19 cellular contexts compared by ENCODE assay signal in the genomic region with DNA sequence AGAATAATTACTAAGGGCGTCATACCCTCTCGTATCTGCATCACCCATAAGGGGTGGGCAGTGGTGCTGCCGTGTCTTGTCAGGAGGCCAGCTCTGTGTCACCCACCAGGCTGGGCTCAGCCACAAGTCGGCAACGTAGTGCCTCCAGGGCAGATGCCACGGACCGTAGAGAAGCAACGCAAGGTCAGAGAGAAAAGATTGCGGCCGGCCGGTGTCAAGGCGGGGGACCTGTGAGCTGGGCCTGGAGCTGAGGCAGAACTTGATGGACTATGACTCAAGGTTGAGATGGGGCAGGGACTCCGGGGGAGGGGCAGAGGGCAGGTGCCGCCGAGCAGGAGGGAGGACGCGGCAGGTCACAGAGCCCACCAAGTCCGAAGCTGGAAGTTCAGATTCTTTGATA. TPM values are rescaled to one million over a fixed set of nuclear protein-coding genes. Genes with fewer than 3 reads are reported as not detected.
DNase-seq lines count a peak whose midpoint lies in the region; ATAC-seq, FAIRE-seq and TF ChIP-seq lines count a peak whose summit lies in the region.
"Had no signal": no experiment of that assay in that cellular context is flagged by ENCODE, and none has a peak within 500 bp of the region (broad histone marks: within the 10 kb centered on the region; RNA-seq: fewer than 3 reads in every experiment).

No MANE protein-coding gene starts in this region.

- peaks cover 34 to 92% (median 74%) of the 10 kb centered on the region in 4 donors for H3K4me1 Mint-ChIP-seq in naive thymus-derived CD8-positive, alpha-beta T cell
- H3K4me1 Mint-ChIP-seq in activated CD4-positive, alpha-beta memory T cell treated with anti-CD3 and anti-CD28 coated beads for 36 hours (ENCODE audit: low read depth): peaks cover 40% of the 10 kb centered on the region

- peak overlapping the region in 3 of 10 donors; percentile 18 to 51 (median 49) for H3K4me3 Mint-ChIP-seq in naive thymus-derived CD8-positive, alpha-beta T cell
- no peak overlapping the region for H3K4me3 Mint-ChIP-seq in activated CD4-positive, alpha-beta memory T cell treated with anti-CD3 and anti-CD28 coated beads for 36 hours
- H3K4me3 Mint-ChIP-seq: H9 had no signal

- TF ChIP-seq POLR2A in HepG2 (IDR thresholded peaks at IDR 0.05; ENCODE audit: insufficient read depth in 1 of 2, low read depth in 2 of 2, low read length in 2 of 2) (no peak), right lobe of liver (IDR thresholded peaks at IDR 0.05) (no peak), ovary (IDR thresholded peaks at IDR 0.05) (no peak)

- H3K4me2 ChIP-seq in HepG2 (ENCODE audit: low read depth, low read length): no peak overlapping the region
- H3K4me2 ChIP-seq in OCI-LY1 (ENCODE audit: low read length): peak overlapping the region; percentile 67

- no peaks in the 10 kb centered on the region for H3K9me3 Mint-ChIP-seq in naive thymus-derived CD8-positive, alpha-beta T cell
- H3K9me3 Mint-ChIP-seq in activated CD4-positive, alpha-beta memory T cell treated with anti-CD3 and anti-CD28 coated beads for 36 hours: no peaks in the 10 kb centered on the region
- H3K9me3 Mint-ChIP-seq: activated T-helper 2 cell treated with anti-CD3 and anti-CD28 coated beads, Interferon-gamma antibody, Interleukin-2, Interleukin-4, amounts not matched to agents 10 μg/mL and 5 μg/mL and 100 μg/mL, durations not matched to agents 14 hours and 24 hours and 36 hours; naive B cell had no signal

- WGBS in HepG2 (ENCODE audit: low lambda C conversion rate): 69% methylated on average over 18 of the region's 18 CpGs
- 97% methylated on average over 6 of the region's 18 CpGs for WGBS in right lobe of liver (ENCODE audit: insufficient coverage, low coverage, low lambda C conversion rate, missing lambda C conversion rate)
- WGBS in ovary, 3 donors: 93 to 94% (median 93%) methylated on average over 18 of the region's 18 CpGs

- H3K4me1 ChIP-seq in HepG2 (ENCODE audit: insufficient read depth, low read length) (peaks cover 66% of the 10 kb centered on the region), right lobe of liver (peaks cover 0 to 31% (median 16%) of the 10 kb centered on the region in 4 donors), OCI-LY1 (ENCODE audit: insufficient read depth, low read length, severe bottlenecking) (peaks cover 30% of the 10 kb centered on the region), ovary (ENCODE audit: insufficient read depth) (peaks cover 6% of the 10 kb centered on the region)

- H2AFZ ChIP-seq in HepG2 (ENCODE audit: low read length) (no peak overlapping the region), OCI-LY1 (ENCODE audit: low read length) (no peak overlapping the region)

- DNase-seq in HepG2 (ENCODE audit: low spot score): no peak
- DNase-seq in right lobe of liver: no peak
- DNase-seq in naive thymus-derived CD8-positive, alpha-beta T cell: no peak
- no peak for DNase-seq in ovary
- DNase-seq in activated CD4-positive, alpha-beta memory T cell treated with anti-CD3 and anti-CD28 coated beads for 36 hours: no peak
- DNase-seq: dorsolateral prefrontal cortex, H9, kidney glomerular epithelial cell, mesenchymal stem cell, naive B cell, NCI-H69, T-helper 1 cell, WERI-Rb-1 had no signal

- intact Hi-C loops in HepG2 (cut with micrococcal nuclease; ENCODE audit: unreplicated experiment): loop anchor here (2.0 kb wide), 1 partner anchor 27 kb away; no protein-coding TSS in a partner anchor
- intact Hi-C loops in right lobe of liver (cut with DNase I): no loop called here
- intact Hi-C loops in ovary (cut with DNase I): no loop called here
- intact Hi-C loops in activated CD4-positive, alpha-beta memory T cell treated with anti-CD3 and anti-CD28 coated beads for 36 hours (cut with micrococcal nuclease): no loop called here

- H3K36me3 ChIP-seq in HepG2 (replicated peaks in 1 of 2; ENCODE audit: control insufficient read depth in 1 of 2, insufficient read depth in 2 of 2, low read length in 2 of 2) (peaks cover 1 to 16% of the 10 kb centered on the region in 2 experiments; a peak in 2 of 5 replicates), right lobe of liver (no peaks in the 10 kb centered on the region), OCI-LY1 (ENCODE audit: insufficient read depth, low read length) (peaks cover 12% of the 10 kb centered on the region; the same call in 1 of the 2 replicates), ovary (no peaks in the 10 kb centered on the region)
- H3K36me3 ChIP-seq: cardiac muscle cell had no signal

- H3K27ac Mint-ChIP-seq in naive thymus-derived CD8-positive, alpha-beta T cell: peak overlapping the region in 9 of 10 donors; percentile 21 to 90 (median 61)
- no peak overlapping the region for H3K27ac Mint-ChIP-seq in activated CD4-positive, alpha-beta memory T cell treated with anti-CD3 and anti-CD28 coated beads for 36 hours
- H3K27ac Mint-ChIP-seq: activated T-helper 2 cell treated with anti-CD3 and anti-CD28 coated beads, Interferon-gamma antibody, Interleukin-2, Interleukin-4, amounts not matched to agents 10 μg/mL and 5 μg/mL and 100 μg/mL, durations not matched to agents 14 hours and 24 hours and 36 hours; H9 had no signal

- H3K9me2 ChIP-seq in OCI-LY1 (ENCODE audit: low read depth, low read length): no peaks in the 10 kb centered on the region

- H4K20me1 ChIP-seq in HepG2 (ENCODE audit: insufficient read depth, low read length) (peaks cover 72% of the 10 kb centered on the region), OCI-LY1 (ENCODE audit: insufficient read depth, low read length) (no peaks in the 10 kb centered on the region)

- POLR2A ChIA-PET in HepG2 (lab: Yijun Ruan, JAX): no interaction called here
- POLR2A ChIA-PET in naive thymus-derived CD8-positive, alpha-beta T cell (lab: Charles Lee): interaction anchor here (0.6 to 1.7 kb wide), 2 partner anchors 13 to 39 kb away, joined by 3 to 5 read pairs; no protein-coding TSS in a partner anchor
- POLR2A ChIA-PET in activated CD4-positive, alpha-beta memory T cell treated with anti-CD3 and anti-CD28 coated beads for 36 hours (lab: Charles Lee): interaction anchor here (1.1 kb wide), 1 partner anchor 13 kb away, joined by 4 read pairs; no protein-coding TSS in a partner anchor

- no peaks in the 10 kb centered on the region for H3F3A ChIP-seq in OCI-LY1 (ENCODE audit: insufficient read depth, low read length)

- BruUV-seq in HepG2 (replicated peaks; lab: Mats Ljungman, UMichigan): no TSS peak

- ATAC-seq in HepG2 (no peak), right lobe of liver (no peak), GM21515 (IDR thresholded peaks at IDR 0.05; ENCODE audit: unreplicated experiment) (no peak)
- ATAC-seq in naive thymus-derived CD8-positive, alpha-beta T cell: no peak
- ATAC-seq: gastroesophageal sphincter had no signal

- in situ Hi-C loops in HepG2 (cut with HindIII; ENCODE audit: extremely low pct_ligation_motif_present, low pct_unique_long_range_greater_than_20kb): no loop called here

- H3K27me3 Mint-ChIP-seq in naive thymus-derived CD8-positive, alpha-beta T cell: no peaks in the 10 kb centered on the region
- no peaks in the 10 kb centered on the region for H3K27me3 Mint-ChIP-seq in activated CD4-positive, alpha-beta memory T cell treated with anti-CD3 and anti-CD28 coated beads for 36 hours
- H3K27me3 Mint-ChIP-seq: naive B cell had no signal

- H3K27me3 ChIP-seq in HepG2 (ENCODE audit: control insufficient read depth in 1 of 2, insufficient read depth in 2 of 2, low read length in 2 of 2) (no peaks in the 10 kb centered on the region), right lobe of liver (no peaks in the 10 kb centered on the region), OCI-LY1 (ENCODE audit: insufficient read depth, low read length) (no peaks in the 10 kb centered on the region), ovary (no peaks in the 10 kb centered on the region)
- H3K27me3 ChIP-seq: cardiac muscle cell, dorsolateral prefrontal cortex, gastroesophageal sphincter had no signal

- H3K9ac ChIP-seq in HepG2 (ENCODE audit: insufficient read depth, low read depth, low read length) (no peak overlapping the region), OCI-LY1 (ENCODE audit: low read length) (peak overlapping the region; percentile 43; the same call in 1 of the 2 replicates)

- peaks cover 0 to 42% (median 3%) of the 10 kb centered on the region in 3 donors for H3K36me3 Mint-ChIP-seq in naive thymus-derived CD8-positive, alpha-beta T cell
- H3K36me3 Mint-ChIP-seq in activated CD4-positive, alpha-beta memory T cell treated with anti-CD3 and anti-CD28 coated beads for 36 hours: peaks cover 6% of the 10 kb centered on the region

- no peak overlapping the region for H3K4me3 ChIP-seq in HepG2 (replicated peaks in 1 of 3; ENCODE audit: insufficient read depth in 1 of 3, low read depth in 2 of 3, low read length in 3 of 3)
- H3K4me3 ChIP-seq in right lobe of liver: no peak overlapping the region
- peak overlapping the region; percentile 48 for H3K4me3 ChIP-seq in OCI-LY1 (ENCODE audit: low read depth, low read length, poor library complexity, severe bottlenecking)
- no peak overlapping the region for H3K4me3 ChIP-seq in ovary
- H3K4me3 ChIP-seq: cardiac muscle cell, dorsolateral prefrontal cortex, gastroesophageal sphincter had no signal

- H3K9me3 ChIP-seq in HepG2 (ENCODE audit: low read length) (no peaks in the 10 kb centered on the region), right lobe of liver (no peaks in the 10 kb centered on the region), OCI-LY1 (ENCODE audit: low read length) (no peaks in the 10 kb centered on the region), ovary (no peaks in the 10 kb centered on the region)
- H3K9me3 ChIP-seq: gastroesophageal sphincter had no signal

- no peak for TF ChIP-seq CTCF in HepG2 (CRISPR knock-in tag; IDR thresholded peaks at IDR 0.05)
- TF ChIP-seq CTCF in right lobe of liver (IDR thresholded peaks at IDR 0.05): no peak
- no peak for TF ChIP-seq CTCF in OCI-LY1 (IDR thresholded peaks at IDR 0.05; ENCODE audit: low read length)
- no peak for TF ChIP-seq CTCF in ovary (IDR thresholded peaks at IDR 0.05)

- CTCF ChIA-PET in HepG2 (lab: Yijun Ruan, JAX; ENCODE audit: low intra/inter-chr PET ratio, low total read pairs): no interaction called here
- CTCF ChIA-PET in activated CD4-positive, alpha-beta memory T cell treated with anti-CD3 and anti-CD28 coated beads for 36 hours (lab: Charles Lee): no interaction called here

- no peak for FAIRE-seq in HepG2 (lab: Jason Lieb, UNC)
- FAIRE-seq: D721Med had no signal

- H3K27ac ChIP-seq in HepG2 (ENCODE audit: extremely low read length, insufficient read depth, low read length): no peak overlapping the region
- H3K27ac ChIP-seq in right lobe of liver: no peak overlapping the region
- H3K27ac ChIP-seq in OCI-LY1 (ENCODE audit: low read depth, low read length, poor library complexity, severe bottlenecking): no peak overlapping the region
- no peak overlapping the region for H3K27ac ChIP-seq in ovary
- H3K27ac ChIP-seq: cardiac muscle cell, gastroesophageal sphincter had no signal

- TF ChIP-seq RAD21 in HepG2 (CRISPR knock-in tag; IDR thresholded peaks at IDR 0.05): no peak

- TF ChIP-seq EP300 in HepG2 (IDR thresholded peaks at IDR 0.05; ENCODE audit: low read depth in 2 of 2, low read length in 2 of 2): no peak
- no peak for TF ChIP-seq EP300 in HepG2 (CRISPR knock-in tag; IDR thresholded peaks at IDR 0.05; ENCODE audit: borderline replicate concordance)
- no peak for TF ChIP-seq EP300 in ovary (IDR thresholded peaks at IDR 0.05)

- H3K79me2 ChIP-seq in HepG2 (ENCODE audit: insufficient read depth, low read length): peaks cover 80% of the 10 kb centered on the region
- H3K79me2 ChIP-seq in OCI-LY1 (ENCODE audit: insufficient read depth, low read length): peaks cover 14% of the 10 kb centered on the region

RNA-seq across cellular contexts. Expression of gene FOXK1, which starts 29.5 kb away (rescaled TPM):
- 8.8 and 9.7 TPM in 2 replicates for total RNA-seq in HepG2 (2016; rRNA removed; fragmentation: Illumina TruSeq; extraction: Trizol)
- total RNA-seq in HepG2 (2016; cell fraction: cytosol; rRNA removed; fragmentation: Illumina TruSeq; extraction: Trizol; ENCODE audit: low read depth): 20.0 and 23.4 TPM in 2 replicates
- total RNA-seq in HepG2 (2016; cell fraction: insoluble cytoplasmic fraction; rRNA removed; fragmentation: Illumina TruSeq; extraction: Trizol): 7.9 and 8.8 TPM in 2 replicates
- 8.0 and 8.3 TPM in 2 replicates for total RNA-seq in HepG2 (2016; cell fraction: membrane; rRNA removed; fragmentation: Illumina TruSeq; extraction: Trizol)
- 9.2 and 12.0 TPM in 2 replicates for total RNA-seq in HepG2 (2016; cell fraction: nucleus; rRNA removed; fragmentation: Illumina TruSeq; extraction: Trizol)
- 4.6 and 4.7 TPM in 2 replicates for polyA plus RNA-seq in HepG2 (2011; rRNA removed)
- polyA plus RNA-seq in HepG2 (2011; cell fraction: cytosol; rRNA removed): 1.7 and 2.8 TPM in 2 replicates
- 17.7 and 24.7 TPM in 2 replicates for polyA plus RNA-seq in HepG2 (2011; cell fraction: nucleus; rRNA removed)
- 4.4 and 4.8 TPM in 2 replicates for polyA plus RNA-seq in HepG2 (2012)
- 0.55 and 0.96 TPM in 2 replicates for polyA plus RNA-seq in HepG2 (2016; cell fraction: cytosol; fragmentation: Illumina TruSeq; extraction: Trizol; ENCODE audit: low read depth)
- polyA plus RNA-seq in HepG2 (2016; cell fraction: insoluble cytoplasmic fraction; fragmentation: Illumina TruSeq; extraction: Trizol; ENCODE audit: low read depth): 3.9 and 5.8 TPM in 2 replicates
- 0.41 and 0.84 TPM in 2 replicates for polyA plus RNA-seq in HepG2 (2016; cell fraction: membrane; fragmentation: Illumina TruSeq; extraction: Trizol; ENCODE audit: low read depth)
- polyA plus RNA-seq in HepG2 (2016; cell fraction: nucleus; fragmentation: Illumina TruSeq; extraction: Trizol; ENCODE audit: insufficient read depth, low read depth): 15.3 and 17.1 TPM in 2 replicates
- polyA minus RNA-seq in HepG2 (2011; rRNA and poly(A)+ RNA removed; ENCODE audit: low replicate concordance): 16.6 and 23.1 TPM in 2 replicates
- polyA minus RNA-seq in HepG2 (2011; cell fraction: cytosol; rRNA and poly(A)+ RNA removed): 12.9 and 14.4 TPM in 2 replicates
- polyA minus RNA-seq in HepG2 (2011; cell fraction: nucleus; rRNA and poly(A)+ RNA removed): 16.2 and 17.8 TPM in 2 replicates
- 1 to 10 TPM; 3.8 to 8.4 (median 6.9) TPM for total RNA-seq in right lobe of liver
- total RNA-seq in naive thymus-derived CD8-positive, alpha-beta T cell: 10 to 100 TPM; 71.5 to 78.5 TPM
- polyA plus RNA-seq in naive thymus-derived CD8-positive, alpha-beta T cell: 1 to 10 TPM; 2.3 to 5.6 (median 3.6) TPM
- 10 to 100 TPM; 10.9 to 43.9 (median 32.6) TPM for total RNA-seq in ovary
- polyA plus RNA-seq in ovary: 10 to 100 TPM in 1 of 2 donors, 1 to 10 TPM in 1; 5.8 to 10.4 TPM
- 10 to 100 TPM; 25.9 to 26.6 TPM for total RNA-seq in activated CD4-positive, alpha-beta memory T cell treated with anti-CD3 and anti-CD28 coated beads for 36 hours
